Comparison of ENCODE assay signal across 6 cellular contexts in the genomic region with DNA sequence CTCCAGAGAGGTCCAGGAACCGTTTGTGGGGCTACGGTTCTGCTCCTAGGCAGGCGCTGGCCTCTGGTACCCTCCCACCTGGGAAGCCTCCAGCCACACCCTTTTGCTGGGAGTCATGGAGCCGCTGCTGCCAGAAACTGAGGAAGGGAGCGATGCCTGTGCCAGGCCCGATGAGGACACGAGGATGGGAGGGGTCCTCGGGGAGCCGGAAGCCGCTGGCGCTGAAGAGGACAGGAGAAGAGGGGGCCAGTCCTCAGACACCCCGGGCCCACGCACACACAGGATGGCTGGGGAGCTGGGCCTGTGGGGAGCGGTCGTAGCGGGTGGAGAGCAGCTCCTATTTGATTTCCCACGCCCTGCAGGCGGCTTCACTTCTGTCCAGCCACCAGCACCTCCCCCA. TPM values are rescaled to one million over a fixed set of nuclear protein-coding genes. Genes with fewer than 3 reads are reported as not detected.
"Had no signal": no experiment of that assay in that cellular context is flagged by ENCODE, and none has a peak within 500 bp of the region (broad histone marks: within the 10 kb centered on the region; RNA-seq: fewer than 3 reads in every experiment).

No MANE protein-coding gene starts in this region.

RNA-seq across cellular contexts. Expression of a gene that starts 24.2 kb away (rescaled TPM):
- total RNA-seq: HepG2, HT-29, HT1080, IMR-90, K562 had no signal
- polyA plus RNA-seq: HepG2, IgD-negative memory B cell, IMR-90, K562 had no signal
